In the genomic region with DNA sequence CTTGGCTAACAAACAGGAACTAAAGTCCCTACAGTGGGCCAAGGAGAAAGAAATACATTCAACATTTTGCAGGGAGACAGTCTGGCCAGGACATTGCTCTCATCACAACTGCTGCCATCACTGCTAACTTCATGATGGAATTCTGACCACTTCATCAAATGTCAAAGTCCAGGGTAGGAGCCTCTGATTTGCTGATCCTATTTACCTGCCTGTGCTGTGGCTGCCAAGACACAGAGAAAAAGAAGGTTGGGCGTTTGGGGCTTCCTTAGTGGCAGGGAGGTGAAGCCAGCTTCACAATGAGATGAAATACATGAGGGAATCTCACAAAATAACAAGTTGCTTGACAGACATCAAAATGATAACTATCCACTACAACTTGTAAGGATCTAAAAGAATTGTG, we compare ENCODE assay signal across 24 cellular contexts.
DNase-seq lines count a peak whose midpoint lies in the region; ATAC-seq, FAIRE-seq and TF ChIP-seq lines count a peak whose summit lies in the region.
"Had no signal": no experiment of that assay in that cellular context is flagged by ENCODE, and none has a peak within 500 bp of the region (broad histone marks: within the 10 kb centered on the region; RNA-seq: fewer than 3 reads in every experiment).

No MANE protein-coding gene starts in this region.

- DNase-seq in Caco-2 (peak; percentile 61 to 67), GM12892 (ENCODE audit: insufficient read length) (no peak), hepatocyte (ENCODE audit: low spot score) (peak; percentile 40), mucosa of gallbladder (ENCODE audit: low spot score) (peak; percentile 36)
- DNase-seq: activated CD4-positive, alpha-beta T cell treated with anti-CD3 and anti-CD28 coated beads for 1 hour; activated CD8-positive, alpha-beta T cell treated with anti-CD3 and anti-CD28 coated beads, Interleukin-2, amount 10 ng/mL, durations not matched to agents 7 days and 5 days; activated T-cell treated with anti-CD3 and anti-CD28 coated beads for 4 hours; anterior cingulate cortex; effector memory CD4-positive, alpha-beta T cell; glutamatergic neuron; natural killer cell; NCI-H1048; NCI-H1694 treated with DMSO at 0.1 percent for 48 hours; NCI-H510A treated with DMSO at 0.1 percent for 48 hours; ovary; retina; spleen; transverse colon had no signal

- no peak overlapping the region for H3K27ac Mint-ChIP-seq in Caco-2 (ENCODE audit: unreplicated experiment)
- H3K27ac Mint-ChIP-seq: activated CD8-positive, alpha-beta T cell treated with anti-CD3 and anti-CD28 coated beads, Interleukin-2, amount 10 ng/mL, durations not matched to agents 7 days and 5 days; activated naive CD4-positive, alpha-beta T cell treated with anti-CD3 and anti-CD28 coated beads, Interleukin-2, amount 50 U/mL, for 72 hours; natural killer cell had no signal

- peak overlapping the region; percentile 29 for H3K27ac ChIP-seq in hepatocyte
- H3K27ac ChIP-seq: coronary artery, ovary, RWPE1, spleen, transverse colon had no signal

- FAIRE-seq in GM12892 (lab: Jason Lieb, UNC) = peak; percentile 17

- no peaks in the 10 kb centered on the region for H4K20me1 ChIP-seq in hepatocyte (ENCODE audit: insufficient read depth, poor library complexity, severe bottlenecking)

- H3K9me3 Mint-ChIP-seq in Caco-2 (ENCODE audit: unreplicated experiment) = no peaks in the 10 kb centered on the region

- H3K27me3 Mint-ChIP-seq in Caco-2 (ENCODE audit: insufficient read depth, unreplicated experiment) = peaks cover 13% of the 10 kb centered on the region

- POLR2A ChIA-PET in Caco-2 (lab: Charles Lee) = no interaction called here

- no peaks in the 10 kb centered on the region for H3K79me2 ChIP-seq in hepatocyte

- H3K4me1 Mint-ChIP-seq in Caco-2 (ENCODE audit: low read depth, unreplicated experiment) = peaks cover 13% of the 10 kb centered on the region
- H3K4me1 Mint-ChIP-seq: natural killer cell had no signal

- H3K4me1 ChIP-seq in Caco-2 (peaks cover 17% of the 10 kb centered on the region), hepatocyte (ENCODE audit: insufficient read depth) (peaks cover 7% of the 10 kb centered on the region)
- H3K4me1 ChIP-seq: spleen had no signal

- H3K36me3 ChIP-seq in Caco-2 (ENCODE audit: control insufficient read depth, insufficient read depth, low read length) (no peaks in the 10 kb centered on the region), hepatocyte (replicated peaks; ENCODE audit: insufficient read depth, low read depth) (no peaks in the 10 kb centered on the region)
- H3K36me3 ChIP-seq: ovary, spleen, transverse colon had no signal

- no peak overlapping the region for H2AFZ ChIP-seq in hepatocyte

- H3K36me3 Mint-ChIP-seq in Caco-2 (ENCODE audit: insufficient read depth, unreplicated experiment) = no peaks in the 10 kb centered on the region
- H3K36me3 Mint-ChIP-seq: activated naive CD4-positive, alpha-beta T cell treated with anti-CD3 and anti-CD28 coated beads, Interleukin-2, amount 50 U/mL, for 72 hours; natural killer cell had no signal

- no TSS peak for BruUV-seq in Caco-2 (replicated peaks; lab: Mats Ljungman, UMichigan)

- no peaks in the 10 kb centered on the region for H3K27me3 ChIP-seq in Caco-2 (replicated peaks; ENCODE audit: control insufficient read depth, insufficient read depth, low read length)
- no peaks in the 10 kb centered on the region for H3K27me3 ChIP-seq in hepatocyte
- H3K27me3 ChIP-seq: ovary, transverse colon had no signal

- no peaks in the 10 kb centered on the region for H3K9me2 ChIP-seq in hepatocyte (replicated peaks; ENCODE audit: insufficient read depth)

- intact Hi-C loops in Caco-2 (cut with micrococcal nuclease; ENCODE audit: unreplicated experiment) = no loop called here

- ATAC-seq in GM19328 (IDR thresholded peaks at IDR 0.05; ENCODE audit: unreplicated experiment) (no peak), GM21367 (IDR thresholded peaks at IDR 0.05; ENCODE audit: unreplicated experiment) (no peak), HG03565 (IDR thresholded peaks at IDR 0.05; ENCODE audit: unreplicated experiment) (no peak)
- ATAC-seq: activated CD8-positive, alpha-beta T cell treated with anti-CD3 and anti-CD28 coated beads, Interleukin-2, amount 10 ng/mL, durations not matched to agents 7 days and 5 days; activated naive CD4-positive, alpha-beta T cell treated with anti-CD3 and anti-CD28 coated beads, Interleukin-2, amount 50 U/mL, for 72 hours; natural killer cell had no signal

- TF ChIP-seq CTCF in Caco-2 (IDR thresholded peaks at IDR 0.05; ENCODE audit: insufficient read depth in 1 of 2, low read depth in 1 of 2, low read length in 1 of 2, severe bottlenecking in 1 of 2, unreplicated experiment in 1 of 2) (no peak), hepatocyte (IDR thresholded peaks at IDR 0.05; ENCODE audit: poor library complexity) (no peak)

- no peak overlapping the region for H3K4me2 ChIP-seq in hepatocyte

- H3K4me3 Mint-ChIP-seq in Caco-2 (ENCODE audit: unreplicated experiment) = no peak overlapping the region
- H3K4me3 Mint-ChIP-seq: activated CD8-positive, alpha-beta T cell treated with anti-CD3 and anti-CD28 coated beads, Interleukin-2, amount 10 ng/mL, durations not matched to agents 7 days and 5 days; natural killer cell had no signal

- H3K4me3 ChIP-seq in Caco-2 (ENCODE audit: low read depth, low read length) (no peak overlapping the region), hepatocyte (no peak overlapping the region)
- H3K4me3 ChIP-seq: coronary artery, ovary, spleen, transverse colon had no signal

- CTCF ChIA-PET in Caco-2 (lab: Charles Lee) = no interaction called here

- no peak for TF ChIP-seq POLR2A in GM12892 (IDR thresholded peaks at IDR 0.05; ENCODE audit: low read depth, low read length)

- H3K9me3 ChIP-seq in Caco-2 (no peaks in the 10 kb centered on the region), hepatocyte (ENCODE audit: low read depth) (no peaks in the 10 kb centered on the region)
- H3K9me3 ChIP-seq: ovary had no signal

- 26% methylated on average over 1 of the region's 1 CpG for WGBS in hepatocyte (ENCODE audit: low lambda C conversion rate, missing lambda C conversion rate)
